Comparison of ENCODE assay signal across 10 cellular contexts in the genomic region with DNA sequence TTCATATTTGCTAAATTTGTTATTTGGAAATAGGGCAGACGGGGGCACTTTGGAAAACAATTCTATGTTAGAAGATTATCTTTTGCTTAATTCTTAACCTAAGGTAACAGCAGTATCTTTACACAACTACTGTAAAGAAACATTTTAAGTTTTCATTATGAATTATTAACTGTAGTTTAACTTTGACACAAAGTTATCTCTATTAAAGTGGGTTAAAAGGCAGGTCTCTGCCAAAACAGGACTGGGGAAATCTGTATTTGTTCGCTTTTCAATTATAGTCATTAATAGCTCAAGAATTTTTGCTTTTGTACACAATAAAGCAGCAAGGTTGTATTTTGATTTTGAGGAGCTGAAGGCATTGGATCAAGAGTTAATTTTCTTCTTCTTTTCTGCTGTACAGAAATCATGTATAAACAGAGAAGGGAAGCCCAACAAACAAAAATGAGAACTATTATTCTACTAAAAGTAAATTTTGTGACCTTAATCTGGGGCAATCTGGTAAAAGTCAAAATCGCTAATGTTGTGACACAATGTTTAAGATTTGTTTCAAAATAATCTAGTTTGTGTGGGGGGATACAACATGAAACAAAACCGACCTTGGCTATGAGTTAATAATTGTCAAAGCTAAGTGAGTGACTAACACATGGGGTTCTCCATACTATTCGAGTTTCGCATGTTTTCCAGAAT. TPM values are rescaled to one million over a fixed set of nuclear protein-coding genes. Genes with fewer than 3 reads are reported as not detected.
DNase-seq lines count a peak whose midpoint lies in the region; ATAC-seq lines count a peak whose summit lies in the region.
"Had no signal": no experiment of that assay in that cellular context is flagged by ENCODE, and none has a peak within 500 bp of the region (broad histone marks: within the 10 kb centered on the region; RNA-seq: fewer than 3 reads in every experiment).

No MANE protein-coding gene starts in this region.

- ATAC-seq in T-cell (replicated peaks in 1 of 4): no peak
- ATAC-seq in stimulated activated naive CD8-positive, alpha-beta T cell treated with anti-CD3 and anti-CD28 coated beads, Interleukin-15, amount 100 ng/mL, for 72 hours: no peak
- no peak for ATAC-seq in HG02571 (IDR thresholded peaks at IDR 0.05; ENCODE audit: unreplicated experiment)

- peak overlapping the region; percentile 46 for H3K27ac Mint-ChIP-seq in activated naive CD4-positive, alpha-beta T cell treated with anti-CD3 and anti-CD28 coated beads for 36 hours
- H3K27ac Mint-ChIP-seq in T-cell (peak overlapping the region; percentile 44 to 51), immature natural killer cell (peak overlapping the region in 4 of 6 donors; percentile 16 to 65 (median 47))
- H3K27ac Mint-ChIP-seq in stimulated activated naive CD8-positive, alpha-beta T cell treated with anti-CD3 and anti-CD28 coated beads, Interleukin-15, amount 100 ng/mL, for 72 hours: peak overlapping the region in 1 of 2 donors; percentile 27

- CTCF ChIA-PET in activated naive CD4-positive, alpha-beta T cell treated with anti-CD3 and anti-CD28 coated beads for 36 hours (lab: Charles Lee): interaction anchor here (1.0 to 3.3 kb wide), 5 partner anchors 12 to 52 kb away, joined by 3 to 16 read pairs (median 5); no protein-coding TSS in a partner anchor
- CTCF ChIA-PET in T-cell (lab: Charles Lee): interaction anchor here in 1 of 2 donors (0.6 to 1.3 kb wide), 4 partner anchors 20 to 52 kb away, joined by 3 to 8 read pairs (median 6); a partner anchor contains a TSS

- no peak for DNase-seq in activated naive CD4-positive, alpha-beta T cell treated with anti-CD3 and anti-CD28 coated beads for 36 hours
- no peak for DNase-seq in activated naive CD4-positive, alpha-beta T cell (lab: John Stamatoyannopoulos, UW)
- DNase-seq in T-cell (no peak), immature natural killer cell (no peak), HUDEP-2 (lab: John Stamatoyannopoulos, UW; ENCODE audit: unreplicated experiment in 76 of 76) (no peak), NCI-H1105 treated with DMSO at 0.1 percent for 48 hours (lab: John Stamatoyannopoulos, UW) (no peak)
- no peak for DNase-seq in stimulated activated naive CD8-positive, alpha-beta T cell treated with anti-CD3 and anti-CD28 coated beads, Interleukin-15, amount 100 ng/mL, for 72 hours
- DNase-seq: erythroblast, NCI-H510A had no signal

- H3K36me3 Mint-ChIP-seq in activated naive CD4-positive, alpha-beta T cell treated with anti-CD3 and anti-CD28 coated beads for 36 hours (ENCODE audit: low read depth): peaks cover 11% of the 10 kb centered on the region
- H3K36me3 Mint-ChIP-seq in T-cell (no peaks in the 10 kb centered on the region), immature natural killer cell (peaks cover 0 to 3% (median 0%) of the 10 kb centered on the region in 3 donors)

- H3K27me3 Mint-ChIP-seq in activated naive CD4-positive, alpha-beta T cell treated with anti-CD3 and anti-CD28 coated beads for 36 hours (ENCODE audit: low read depth): no peaks in the 10 kb centered on the region
- H3K27me3 Mint-ChIP-seq in T-cell (no peaks in the 10 kb centered on the region), immature natural killer cell (ENCODE audit: low read depth in 3 of 3) (peaks cover 13 to 21% (median 16%) of the 10 kb centered on the region in 3 donors)
- H3K27me3 Mint-ChIP-seq in stimulated activated naive CD8-positive, alpha-beta T cell treated with anti-CD3 and anti-CD28 coated beads, Interleukin-15, amount 100 ng/mL, for 72 hours: no peaks in the 10 kb centered on the region

- H3K4me1 Mint-ChIP-seq in activated naive CD4-positive, alpha-beta T cell treated with anti-CD3 and anti-CD28 coated beads for 36 hours (ENCODE audit: low read depth): peaks cover 63% of the 10 kb centered on the region
- H3K4me1 Mint-ChIP-seq in T-cell (peaks cover 69 to 74% (median 69%) of the 10 kb centered on the region in 3 donors), immature natural killer cell (peaks cover 68 to 83% of the 10 kb centered on the region in 2 donors)
- H3K4me1 Mint-ChIP-seq in stimulated activated naive CD8-positive, alpha-beta T cell treated with anti-CD3 and anti-CD28 coated beads, Interleukin-15, amount 100 ng/mL, for 72 hours: peaks cover 57% of the 10 kb centered on the region

- H3K9me3 Mint-ChIP-seq in activated naive CD4-positive, alpha-beta T cell treated with anti-CD3 and anti-CD28 coated beads for 36 hours: no peaks in the 10 kb centered on the region
- no peaks in the 10 kb centered on the region for H3K9me3 Mint-ChIP-seq in T-cell
- no peaks in the 10 kb centered on the region for H3K9me3 Mint-ChIP-seq in immature natural killer cell
- H3K9me3 Mint-ChIP-seq in stimulated activated naive CD8-positive, alpha-beta T cell treated with anti-CD3 and anti-CD28 coated beads, Interleukin-15, amount 100 ng/mL, for 72 hours: no peaks in the 10 kb centered on the region

- intact Hi-C loops in activated naive CD4-positive, alpha-beta T cell treated with anti-CD3 and anti-CD28 coated beads for 36 hours (cut with micrococcal nuclease): loop anchor here (5.0 kb wide), 1 partner anchor 33 kb away; no protein-coding TSS in a partner anchor

- no peak overlapping the region for H3K4me3 Mint-ChIP-seq in activated naive CD4-positive, alpha-beta T cell treated with anti-CD3 and anti-CD28 coated beads for 36 hours
- peak overlapping the region; percentile 13 to 87 (median 43) for H3K4me3 Mint-ChIP-seq in T-cell
- H3K4me3 Mint-ChIP-seq in immature natural killer cell: peak overlapping the region; percentile 17 to 59 (median 34)
- H3K4me3 Mint-ChIP-seq in stimulated activated naive CD8-positive, alpha-beta T cell treated with anti-CD3 and anti-CD28 coated beads, Interleukin-15, amount 100 ng/mL, for 72 hours: peak overlapping the region; percentile 49 to 87

- POLR2A ChIA-PET in T-cell (lab: Charles Lee): interaction anchor here (0.6 to 1.0 kb wide), 3 partner anchors 34 to 54 kb away, joined by 4 to 7 read pairs (median 6); a partner anchor contains a TSS

RNA-seq across cellular contexts. Expression of a gene that starts 2.9 kb away (rescaled TPM):
- 10 to 100 TPM; 50.6 to 54.4 TPM for total RNA-seq in activated naive CD4-positive, alpha-beta T cell treated with anti-CD3 and anti-CD28 coated beads for 36 hours
- total RNA-seq in T-cell: 10 to 100 TPM; 39.3 to 52.8 (median 43.6) TPM
- polyA plus RNA-seq in immature natural killer cell: 10 to 100 TPM; 18.0 to 43.3 (median 18.2) TPM

RNA-seq across cellular contexts. Expression of a gene that starts 34.0 kb away (rescaled TPM):
- 10 to 100 TPM; 40.6 to 41.2 TPM for total RNA-seq in activated naive CD4-positive, alpha-beta T cell treated with anti-CD3 and anti-CD28 coated beads for 36 hours
- 10 to 100 TPM; 57.7 to 92.3 (median 59.2) TPM for total RNA-seq in T-cell
- 10 to 100 TPM; 14.3 to 41.9 (median 18.7) TPM for polyA plus RNA-seq in immature natural killer cell
